In genomic region chr21:16519656-16520055, GRCh38 we compare ENCODE assay signal across 20 cellular contexts.
DNase-seq lines count a peak whose midpoint lies in the region; ATAC-seq, FAIRE-seq and TF ChIP-seq lines count a peak whose summit lies in the region.
"Had no signal": no experiment of that assay in that cellular context is flagged by ENCODE, and none has a peak within 500 bp of the region (broad histone marks: within the 10 kb centered on the region; RNA-seq: fewer than 3 reads in every experiment).

No MANE protein-coding gene starts in this region.

- CTCF ChIA-PET in HepG2 (lab: Yijun Ruan, JAX; ENCODE audit: low intra/inter-chr PET ratio, low total read pairs), result no interaction called here

- FAIRE-seq in HepG2 (lab: Jason Lieb, UNC), result no peak
- FAIRE-seq: A549, D721Med, G401.6, GM12891, GM19239 had no signal

- H3K79me2 ChIP-seq in HepG2 (ENCODE audit: insufficient read depth, low read length), result no peaks in the 10 kb centered on the region

- peaks cover 7% of the 10 kb centered on the region; the same call in 1 of the 2 replicates for H3K9me3 ChIP-seq in HepG2 (ENCODE audit: low read length)
- no peaks in the 10 kb centered on the region for H3K9me3 ChIP-seq in right lobe of liver
- H3K9me3 ChIP-seq: A549; BLaER1 treated with 17β-estradiol and CSF1 and Interleukin-3, amounts not matched to agents 10 nM and 100 nM; Caco-2 had no signal

- intact Hi-C loops in HepG2 (cut with micrococcal nuclease; ENCODE audit: unreplicated experiment), result no loop called here
- intact Hi-C loops in right lobe of liver (cut with DNase I), result no loop called here

- no peaks in the 10 kb centered on the region for H4K20me1 ChIP-seq in HepG2 (ENCODE audit: insufficient read depth, low read length)
- H4K20me1 ChIP-seq: BLaER1 treated with 17β-estradiol and CSF1 and Interleukin-3, amounts not matched to agents 10 nM and 100 nM had no signal

- DNase-seq in HepG2 (ENCODE audit: low spot score), result no peak
- no peak for DNase-seq in right lobe of liver
- DNase-seq in fibroblast of mammary gland (ENCODE audit: low read depth), result peak; percentile 26
- DNase-seq in NCI-H1930 (lab: John Stamatoyannopoulos, UW), result no peak
- DNase-seq in NCI-H226, result no peak
- DNase-seq: AML-193; Caco-2; Calu3; CD4-positive, alpha-beta T cell; CD8-positive, alpha-beta T cell; DMS79 treated with DMSO at 0.1 percent for 48 hours; GF-D8 had no signal

- H3K4me2 ChIP-seq in HepG2 (ENCODE audit: low read depth, low read length), result no peak overlapping the region
- H3K4me2 ChIP-seq: A549; BLaER1 treated with 17β-estradiol and CSF1 and Interleukin-3, amounts not matched to agents 10 nM and 100 nM had no signal

- ATAC-seq in HepG2 (no peak), right lobe of liver (no peak)
- ATAC-seq: A549; CD8-positive, alpha-beta T cell had no signal

- H3K4me1 ChIP-seq in HepG2 (ENCODE audit: insufficient read depth, low read length) (no peaks in the 10 kb centered on the region), right lobe of liver (peaks cover 0 to 11% (median 2%) of the 10 kb centered on the region in 4 donors)
- H3K4me1 ChIP-seq: BLaER1 treated with 17β-estradiol and CSF1 and Interleukin-3, amounts not matched to agents 10 nM and 100 nM; Caco-2 had no signal

- no TSS peak for BruUV-seq in HepG2 (replicated peaks; lab: Mats Ljungman, UMichigan)

- in situ Hi-C loops in HepG2 (cut with HindIII; ENCODE audit: extremely low pct_ligation_motif_present, low pct_unique_long_range_greater_than_20kb), result no loop called here

- H3K27me3 ChIP-seq in HepG2 (ENCODE audit: control insufficient read depth in 1 of 2, insufficient read depth in 2 of 2, low read length in 2 of 2), result no peaks in the 10 kb centered on the region
- H3K27me3 ChIP-seq in right lobe of liver, result no peaks in the 10 kb centered on the region
- H3K27me3 ChIP-seq: BLaER1 treated with 17β-estradiol and CSF1 and Interleukin-3, amounts not matched to agents 10 nM and 100 nM had no signal

- no peak overlapping the region for H3K9ac ChIP-seq in HepG2 (ENCODE audit: insufficient read depth, low read depth, low read length)
- H3K9ac ChIP-seq: BLaER1 treated with 17β-estradiol and CSF1 and Interleukin-3, amounts not matched to agents 10 nM and 100 nM had no signal

- H3K27ac ChIP-seq in HepG2 (ENCODE audit: extremely low read length, insufficient read depth, low read length) (no peak overlapping the region), right lobe of liver (no peak overlapping the region)
- H3K27ac ChIP-seq: 22Rv1; A549; BLaER1 treated with 17β-estradiol and CSF1 and Interleukin-3, amounts not matched to agents 10 nM and 100 nM; C4-2B had no signal

- TF ChIP-seq POLR2A in HepG2 (IDR thresholded peaks at IDR 0.05; ENCODE audit: insufficient read depth in 1 of 2, low read depth in 2 of 2, low read length in 2 of 2) (no peak), right lobe of liver (IDR thresholded peaks at IDR 0.05) (no peak)

- POLR2A ChIA-PET in HepG2 (lab: Yijun Ruan, JAX), result no interaction called here

- H3K36me3 ChIP-seq in HepG2 (replicated peaks in 1 of 2; ENCODE audit: control insufficient read depth in 1 of 2, insufficient read depth in 2 of 2, low read length in 2 of 2) (no peaks in the 10 kb centered on the region), right lobe of liver (no peaks in the 10 kb centered on the region)
- H3K36me3 ChIP-seq: BLaER1 treated with 17β-estradiol and CSF1 and Interleukin-3, amounts not matched to agents 10 nM and 100 nM had no signal

- H3K4me3 ChIP-seq in HepG2 (replicated peaks in 1 of 3; ENCODE audit: insufficient read depth in 1 of 3, low read depth in 2 of 3, low read length in 3 of 3), result no peak overlapping the region
- no peak overlapping the region for H3K4me3 ChIP-seq in right lobe of liver
- no peak overlapping the region for H3K4me3 ChIP-seq in fibroblast of mammary gland (ENCODE audit: control insufficient read depth, low read depth, low read length)
- H3K4me3 ChIP-seq: A549; BLaER1 treated with 17β-estradiol and CSF1 and Interleukin-3, amounts not matched to agents 10 nM and 100 nM had no signal

- TF ChIP-seq RAD21 in HepG2 (CRISPR knock-in tag; IDR thresholded peaks at IDR 0.05), result no peak

- no peak for TF ChIP-seq EP300 in HepG2 (IDR thresholded peaks at IDR 0.05; ENCODE audit: low read depth in 2 of 2, low read length in 2 of 2)
- no peak for TF ChIP-seq EP300 in HepG2 (CRISPR knock-in tag; IDR thresholded peaks at IDR 0.05; ENCODE audit: borderline replicate concordance)

- TF ChIP-seq CTCF in HepG2 (CRISPR knock-in tag; IDR thresholded peaks at IDR 0.05) (no peak), right lobe of liver (IDR thresholded peaks at IDR 0.05) (no peak), fibroblast of mammary gland (conservative IDR thresholded peaks at IDR 0.05; ENCODE audit: control insufficient read depth, insufficient read depth, low read depth, low read length) (no peak)

- no peak overlapping the region for H2AFZ ChIP-seq in HepG2 (ENCODE audit: low read length)

TF ChIP-seq in HepG2, 621 proteins besides CTCF, POLR2A, EP300 and RAD21:
- TF ChIP-seq ATF7 (IDR thresholded peaks at IDR 0.05) (peak; percentile 85), ATF7 (CRISPR knock-in tag; IDR thresholded peaks at IDR 0.05) (no peak), ZNF768 (CRISPR knock-in tag; IDR thresholded peaks at IDR 0.05) (no peak)
